1 cellular context compared by ENCODE assay signal in genomic region chr2:128602038-128602698, GRCh38.
TF ChIP-seq lines count a peak whose summit lies in the region.

No MANE protein-coding gene starts in this region.

TF ChIP-seq in H1, 55 proteins besides CTCF, POLR2A, EP300 and RAD21 (continued from another document):
- TF ChIP-seq BRCA1 (IDR thresholded peaks at IDR 0.05; ENCODE audit: low read depth, low read length) (no peak), TAF7 (optimal IDR thresholded peaks at IDR 0.05; ENCODE audit: borderline replicate concordance, low read depth, low read length) (no peak)
